ENCODE assay signal across 10 cellular contexts in the genomic region with DNA sequence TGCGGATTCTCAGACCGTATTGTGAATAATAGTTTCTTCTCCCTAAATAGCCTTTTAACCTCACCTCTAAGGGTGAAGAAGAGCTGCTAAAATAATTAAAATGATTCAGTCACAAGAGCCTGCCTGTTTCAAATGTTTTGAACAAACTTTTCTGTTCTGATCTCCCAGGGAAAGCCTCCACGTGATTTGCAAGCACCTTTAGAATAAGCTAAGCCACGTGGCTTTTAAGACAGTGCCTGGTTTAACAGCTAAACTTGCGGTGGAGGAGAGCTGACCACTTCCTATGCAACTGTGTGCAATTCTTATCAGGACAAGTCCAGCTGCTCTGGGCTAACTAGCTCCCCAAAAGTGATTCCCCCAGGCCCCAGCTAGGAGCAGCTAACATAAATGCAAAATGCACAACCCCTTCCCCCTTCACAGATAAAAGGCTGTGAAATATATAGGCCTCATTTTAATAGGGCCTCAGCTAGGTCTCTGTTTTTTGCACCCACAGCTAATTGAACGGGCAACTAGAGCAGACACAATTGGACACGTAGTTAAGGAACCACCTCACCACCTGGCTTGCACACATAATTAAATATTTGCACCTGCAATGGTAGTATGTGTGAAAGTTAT.
DNase-seq lines count a peak whose midpoint lies in the region; ATAC-seq and TF ChIP-seq lines count a peak whose summit lies in the region.
"Had no signal": no experiment of that assay in that cellular context is flagged by ENCODE, and none has a peak within 500 bp of the region (broad histone marks: within the 10 kb centered on the region; RNA-seq: fewer than 3 reads in every experiment).

No MANE protein-coding gene starts in this region.

- H3K4me2 ChIP-seq in SK-N-SH, result no peak overlapping the region

- H3K4me3 Mint-ChIP-seq in immature natural killer cell, result peak overlapping the region; percentile 77 to 89 (median 81)

- H3K9ac ChIP-seq in SK-N-SH, result no peak overlapping the region

- 21% methylated on average over 7 of the region's 7 CpGs for WGBS in SK-N-SH (ENCODE audit: low lambda C conversion rate)

- no peaks in the 10 kb centered on the region for H3K79me2 ChIP-seq in SK-N-SH (ENCODE audit: insufficient read depth)

- peak; percentile 65 for ATAC-seq in GM18867 (IDR thresholded peaks at IDR 0.05; ENCODE audit: unreplicated experiment)
- peak; percentile 95 for ATAC-seq in HG02642 (IDR thresholded peaks at IDR 0.05; ENCODE audit: poor library complexity, unreplicated experiment)

- DNase-seq in NB4 (ENCODE audit: low read depth), result peak; percentile 100
- DNase-seq in immature natural killer cell, result peak; percentile 61 to 72 (median 63)
- no peak for DNase-seq in GM19238 (ENCODE audit: insufficient read length, low spot score)
- no peak for DNase-seq in occipital lobe (lab: John Stamatoyannopoulos, UW)
- no peak for DNase-seq in SK-N-SH
- no peak for DNase-seq in medulla oblongata (ENCODE audit: extremely low spot score)
- DNase-seq: NCI-H446 treated with DMSO at 0.1 percent for 48 hours had no signal

- no peaks in the 10 kb centered on the region for H3K4me1 ChIP-seq in SK-N-SH (ENCODE audit: control insufficient read depth in 1 of 2, insufficient read depth in 2 of 2, low read depth in 1 of 2, low read length in 1 of 2)
- H3K4me1 ChIP-seq: prostate gland had no signal

- no peaks in the 10 kb centered on the region for H3K36me3 ChIP-seq in SK-N-SH (replicated peaks in 1 of 2; ENCODE audit: control insufficient read depth in 1 of 2, insufficient read depth in 2 of 2, low read length in 1 of 2)
- H3K36me3 ChIP-seq: prostate gland had no signal

- peaks cover 54 to 63% of the 10 kb centered on the region in 2 donors for H3K4me1 Mint-ChIP-seq in immature natural killer cell

- POLR2A ChIA-PET in SK-N-SH (lab: Yijun Ruan, JAX), result no interaction called here

- CTCF ChIA-PET in SK-N-SH (lab: Yijun Ruan, JAX), result no interaction called here

- TF ChIP-seq RAD21 in SK-N-SH (IDR thresholded peaks at IDR 0.05; ENCODE audit: low read length), result no peak

- H3F3A ChIP-seq in SK-N-SH (replicated peaks; ENCODE audit: insufficient read depth), result no peaks in the 10 kb centered on the region

- no peak for TF ChIP-seq POLR2A in NB4 (IDR thresholded peaks at IDR 0.05; ENCODE audit: extremely low read depth, insufficient read length)

- no peaks in the 10 kb centered on the region for H3K36me3 Mint-ChIP-seq in immature natural killer cell

- H2AFZ ChIP-seq in SK-N-SH (ENCODE audit: low read depth), result no peak overlapping the region

- H3K27ac ChIP-seq in SK-N-SH (ENCODE audit: low read depth in 2 of 2, low read length in 1 of 2), result no peak overlapping the region
- H3K27ac ChIP-seq: prostate gland had no signal

- H3K27me3 Mint-ChIP-seq in immature natural killer cell (ENCODE audit: low read depth in 3 of 3), result peaks cover 1 to 5% (median 3%) of the 10 kb centered on the region in 3 donors

- H3K27ac Mint-ChIP-seq in immature natural killer cell, result peak overlapping the region; percentile 38 to 81 (median 68)

- H3K27me3 ChIP-seq in SK-N-SH (ENCODE audit: insufficient read depth), result no peaks in the 10 kb centered on the region

- H3K9me3 Mint-ChIP-seq in immature natural killer cell, result no peaks in the 10 kb centered on the region

- H3K9me2 ChIP-seq in SK-N-SH, result no peaks in the 10 kb centered on the region

- no peaks in the 10 kb centered on the region for H4K20me1 ChIP-seq in SK-N-SH (ENCODE audit: insufficient read depth)

- no peak for TF ChIP-seq EP300 in SK-N-SH (IDR thresholded peaks at IDR 0.05; ENCODE audit: borderline replicate concordance in 1 of 2, low read depth in 1 of 2, low read length in 1 of 2)

- H3K9me3 ChIP-seq in SK-N-SH, result no peaks in the 10 kb centered on the region
- H3K9me3 ChIP-seq: prostate gland had no signal

- no peak for TF ChIP-seq CTCF in NB4 (IDR thresholded peaks at IDR 0.05; ENCODE audit: low read depth, low read length)
- no peak for TF ChIP-seq CTCF in SK-N-SH (IDR thresholded peaks at IDR 0.05)

- H3K4me3 ChIP-seq in NB4 (ENCODE audit: low read depth, low read length) (no peak overlapping the region), SK-N-SH (ENCODE audit: low read depth in 2 of 2, low read length in 1 of 2) (no peak overlapping the region)
- H3K4me3 ChIP-seq: prostate gland had no signal

TF ChIP-seq in SK-N-SH, 30 proteins besides CTCF, POLR2A, EP300 and RAD21:
- TF ChIP-seq, protein P1, sequence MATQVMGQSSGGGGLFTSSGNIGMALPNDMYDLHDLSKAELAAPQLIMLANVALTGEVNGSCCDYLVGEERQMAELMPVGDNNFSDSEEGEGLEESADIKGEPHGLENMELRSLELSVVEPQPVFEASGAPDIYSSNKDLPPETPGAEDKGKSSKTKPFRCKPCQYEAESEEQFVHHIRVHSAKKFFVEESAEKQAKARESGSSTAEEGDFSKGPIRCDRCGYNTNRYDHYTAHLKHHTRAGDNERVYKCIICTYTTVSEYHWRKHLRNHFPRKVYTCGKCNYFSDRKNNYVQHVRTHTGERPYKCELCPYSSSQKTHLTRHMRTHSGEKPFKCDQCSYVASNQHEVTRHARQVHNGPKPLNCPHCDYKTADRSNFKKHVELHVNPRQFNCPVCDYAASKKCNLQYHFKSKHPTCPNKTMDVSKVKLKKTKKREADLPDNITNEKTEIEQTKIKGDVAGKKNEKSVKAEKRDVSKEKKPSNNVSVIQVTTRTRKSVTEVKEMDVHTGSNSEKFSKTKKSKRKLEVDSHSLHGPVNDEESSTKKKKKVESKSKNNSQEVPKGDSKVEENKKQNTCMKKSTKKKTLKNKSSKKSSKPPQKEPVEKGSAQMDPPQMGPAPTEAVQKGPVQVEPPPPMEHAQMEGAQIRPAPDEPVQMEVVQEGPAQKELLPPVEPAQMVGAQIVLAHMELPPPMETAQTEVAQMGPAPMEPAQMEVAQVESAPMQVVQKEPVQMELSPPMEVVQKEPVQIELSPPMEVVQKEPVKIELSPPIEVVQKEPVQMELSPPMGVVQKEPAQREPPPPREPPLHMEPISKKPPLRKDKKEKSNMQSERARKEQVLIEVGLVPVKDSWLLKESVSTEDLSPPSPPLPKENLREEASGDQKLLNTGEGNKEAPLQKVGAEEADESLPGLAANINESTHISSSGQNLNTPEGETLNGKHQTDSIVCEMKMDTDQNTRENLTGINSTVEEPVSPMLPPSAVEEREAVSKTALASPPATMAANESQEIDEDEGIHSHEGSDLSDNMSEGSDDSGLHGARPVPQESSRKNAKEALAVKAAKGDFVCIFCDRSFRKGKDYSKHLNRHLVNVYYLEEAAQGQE (IDR thresholded peaks at IDR 0.05; ENCODE audit: low read depth, low read length), result no peak
- TF ChIP-seq FOSL2 (IDR thresholded peaks at IDR 0.05; ENCODE audit: borderline replicate concordance, low read depth), result no peak
- TF ChIP-seq, protein P2, sequence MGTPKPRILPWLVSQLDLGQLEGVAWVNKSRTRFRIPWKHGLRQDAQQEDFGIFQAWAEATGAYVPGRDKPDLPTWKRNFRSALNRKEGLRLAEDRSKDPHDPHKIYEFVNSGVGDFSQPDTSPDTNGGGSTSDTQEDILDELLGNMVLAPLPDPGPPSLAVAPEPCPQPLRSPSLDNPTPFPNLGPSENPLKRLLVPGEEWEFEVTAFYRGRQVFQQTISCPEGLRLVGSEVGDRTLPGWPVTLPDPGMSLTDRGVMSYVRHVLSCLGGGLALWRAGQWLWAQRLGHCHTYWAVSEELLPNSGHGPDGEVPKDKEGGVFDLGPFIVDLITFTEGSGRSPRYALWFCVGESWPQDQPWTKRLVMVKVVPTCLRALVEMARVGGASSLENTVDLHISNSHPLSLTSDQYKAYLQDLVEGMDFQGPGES (IDR thresholded peaks at IDR 0.05; ENCODE audit: low read depth, low read length), result no peak
- no peak for TF ChIP-seq SMC3 (IDR thresholded peaks at IDR 0.05; ENCODE audit: low read depth, low read length)
- TF ChIP-seq RFX5 (IDR thresholded peaks at IDR 0.05; ENCODE audit: low read length), result no peak
- no peak for TF ChIP-seq GABPA (IDR thresholded peaks at IDR 0.05; ENCODE audit: low read depth)
- TF ChIP-seq ELF1 (IDR thresholded peaks at IDR 0.05), result no peak
- TF ChIP-seq FOXM1 (IDR thresholded peaks at IDR 0.05; ENCODE audit: low read depth), result no peak
- no peak for TF ChIP-seq YY1 (IDR thresholded peaks at IDR 0.05; ENCODE audit: low read depth)
- TF ChIP-seq, protein P3, sequence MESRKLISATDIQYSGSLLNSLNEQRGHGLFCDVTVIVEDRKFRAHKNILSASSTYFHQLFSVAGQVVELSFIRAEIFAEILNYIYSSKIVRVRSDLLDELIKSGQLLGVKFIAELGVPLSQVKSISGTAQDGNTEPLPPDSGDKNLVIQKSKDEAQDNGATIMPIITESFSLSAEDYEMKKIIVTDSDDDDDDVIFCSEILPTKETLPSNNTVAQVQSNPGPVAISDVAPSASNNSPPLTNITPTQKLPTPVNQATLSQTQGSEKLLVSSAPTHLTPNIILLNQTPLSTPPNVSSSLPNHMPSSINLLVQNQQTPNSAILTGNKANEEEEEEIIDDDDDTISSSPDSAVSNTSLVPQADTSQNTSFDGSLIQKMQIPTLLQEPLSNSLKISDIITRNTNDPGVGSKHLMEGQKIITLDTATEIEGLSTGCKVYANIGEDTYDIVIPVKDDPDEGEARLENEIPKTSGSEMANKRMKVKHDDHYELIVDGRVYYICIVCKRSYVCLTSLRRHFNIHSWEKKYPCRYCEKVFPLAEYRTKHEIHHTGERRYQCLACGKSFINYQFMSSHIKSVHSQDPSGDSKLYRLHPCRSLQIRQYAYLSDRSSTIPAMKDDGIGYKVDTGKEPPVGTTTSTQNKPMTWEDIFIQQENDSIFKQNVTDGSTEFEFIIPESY (IDR thresholded peaks at IDR 0.05; ENCODE audit: borderline replicate concordance, low read depth), result no peak
- no peak for TF ChIP-seq NFIC (IDR thresholded peaks at IDR 0.05; ENCODE audit: borderline replicate concordance)
- no peak for TF ChIP-seq RXRA (IDR thresholded peaks at IDR 0.05; ENCODE audit: borderline replicate concordance, low read depth)

Comparison
In these comparisons a context has a peak if more than half of its experiments do, and no peak if none do; other contexts are left out.
1. DNase-seq: peak in NB4 (single experiment) and immature natural killer cell (3 of 3); none in GM19238 (single experiment), occipital lobe (single experiment), SK-N-SH (single experiment) and medulla oblongata (single experiment).